ENCODE assay signal across 8 cellular contexts in the genomic region with DNA sequence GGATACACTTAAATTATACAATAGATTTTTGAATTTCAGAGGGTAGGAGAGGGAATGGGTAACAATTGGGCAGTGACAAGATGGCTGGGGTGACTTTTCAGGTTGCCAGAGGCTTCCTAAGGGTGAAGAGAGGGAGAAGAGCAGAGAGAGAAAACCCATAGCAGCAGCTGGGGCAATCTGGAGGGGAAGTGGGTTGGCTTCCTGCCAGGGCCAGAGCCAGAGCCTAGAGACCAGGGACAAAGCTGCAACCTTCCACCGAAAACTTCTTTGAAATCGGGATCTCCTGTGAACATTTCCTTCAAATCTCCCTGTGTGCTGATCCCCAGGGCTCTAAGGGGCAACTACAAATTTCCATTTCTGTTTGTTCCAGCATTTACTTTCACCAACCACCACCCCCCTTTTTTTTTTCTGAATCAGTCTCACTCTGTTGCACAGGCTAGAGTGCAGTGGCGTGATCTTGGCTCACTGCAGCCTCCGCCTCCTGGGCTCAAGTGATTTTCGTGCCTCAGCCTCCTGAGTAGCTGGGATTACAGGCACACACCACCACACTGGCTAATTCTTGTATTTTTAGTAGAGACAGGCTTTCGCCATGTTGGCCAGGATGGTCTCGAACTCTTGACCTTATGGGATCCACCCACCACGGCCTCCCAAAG. TPM values are rescaled to one million over a fixed set of nuclear protein-coding genes. Genes with fewer than 3 reads are reported as not detected.
A peak's percentile ranks its signal among the peaks of the same experiment; 100 is the strongest.
DNase-seq lines count a peak whose midpoint lies in the region; ATAC-seq, FAIRE-seq and TF ChIP-seq lines count a peak whose summit lies in the region.

No MANE protein-coding gene starts in this region.

- no peaks in the 10 kb centered on the region for H3K36me3 ChIP-seq in left lung

- no peaks in the 10 kb centered on the region for H3K9me3 ChIP-seq in CD4-positive, alpha-beta T cell (ENCODE audit: control insufficient read depth, low read length)
- no peaks in the 10 kb centered on the region for H3K9me3 ChIP-seq in left lung

- H3K4me1 Mint-ChIP-seq in CD4-positive, alpha-beta T cell (ENCODE audit: low read depth) = peaks cover 65% of the 10 kb centered on the region

- H3K27me3 Mint-ChIP-seq in CD4-positive, alpha-beta T cell = no peaks in the 10 kb centered on the region

- no peak for FAIRE-seq in D721Med (lab: Jason Lieb, UNC)
- no peak for FAIRE-seq in frontal cortex (lab: Jason Lieb, UNC)

- H3K27me3 ChIP-seq in CD4-positive, alpha-beta T cell (ENCODE audit: control insufficient read depth, insufficient read depth, low read length) = no peaks in the 10 kb centered on the region
- peaks cover 0 to 13% of the 10 kb centered on the region in 2 donors for H3K27me3 ChIP-seq in left lung

- no peaks in the 10 kb centered on the region for H3K9me3 Mint-ChIP-seq in CD4-positive, alpha-beta T cell

- H3K4me1 ChIP-seq in left lung = peaks cover 20 to 79% of the 10 kb centered on the region in 2 donors

- CTCF ChIA-PET in CD4-positive, alpha-beta T cell (lab: Charles Lee) = no interaction called here

- H3K4me3 Mint-ChIP-seq in CD4-positive, alpha-beta T cell = peak overlapping the region; percentile 80

- H3K27ac ChIP-seq in CD4-positive, alpha-beta T cell (ENCODE audit: low read depth, low read length) = no peak overlapping the region
- peak overlapping the region; percentile 24 to 92 for H3K27ac ChIP-seq in left lung

- H3K4me3 ChIP-seq in left lung = no peak overlapping the region

- no peak for ATAC-seq in CD4-positive, alpha-beta T cell (ENCODE audit: poor library complexity)
- ATAC-seq in left lung (no peak), HG03565 (IDR thresholded peaks at IDR 0.05; ENCODE audit: unreplicated experiment) (no peak)

- peak in 9 of 10 experiments; percentile 38 to 69 (median 50) for DNase-seq in CD4-positive, alpha-beta T cell
- DNase-seq in NCI-H1105 treated with DMSO at 0.1 percent for 48 hours (lab: John Stamatoyannopoulos, UW) (peak; percentile 19), activated T-cell treated with anti-CD3 and anti-CD28 coated beads for 1 hour (ENCODE audit: low read depth) (peak; percentile 50), left lung (peak in 1 of 2 donors; percentile 85), D721Med (ENCODE audit: insufficient read length, low spot score) (no peak), frontal cortex (ENCODE audit: low spot score in 2 of 2) (no peak), kidney tubule cell (ENCODE audit: low spot score) (no peak)

- POLR2A ChIA-PET in CD4-positive, alpha-beta T cell (lab: Charles Lee) = interaction anchor here (10.6 to 13.4 kb wide), 2 partner anchors 8 to 20 kb away, joined by 161 to 301 read pairs; partner anchors contain the start of genes AGBL5 and KHK

- TF ChIP-seq CTCF in CD4-positive, alpha-beta T cell (IDR thresholded peaks at IDR 0.05) = no peak
- no peak for TF ChIP-seq CTCF in left lung (IDR thresholded peaks at IDR 0.05)
- no peak for TF ChIP-seq CTCF in D721Med (IDR thresholded peaks at IDR 0.05; ENCODE audit: insufficient read depth, missing control alignments)

- intact Hi-C loops in CD4-positive, alpha-beta T cell (cut with DNase I, micrococcal nuclease) = no loop called here
- intact Hi-C loops in left lung (cut with DNase I) = no loop called here

- peaks cover 9% of the 10 kb centered on the region for H3K36me3 Mint-ChIP-seq in CD4-positive, alpha-beta T cell (ENCODE audit: low read depth)

- peak overlapping the region; percentile 73 for H3K27ac Mint-ChIP-seq in CD4-positive, alpha-beta T cell

RNA-seq across cellular contexts. Expression of gene EMILIN1, which starts 3.1 kb away (rescaled TPM):
- total RNA-seq in CD4-positive, alpha-beta T cell = under 1 TPM; 0.14 to 0.25 TPM
- 100 to 1,000 TPM; 151 to 161 TPM for total RNA-seq in left lung
- total RNA-seq in frontal cortex = 4.1 TPM

RNA-seq across cellular contexts. Expression of gene OST4, which starts 3.9 kb away (rescaled TPM):
- 100 to 1,000 TPM; 232 to 254 TPM for total RNA-seq in CD4-positive, alpha-beta T cell
- 100 to 1,000 TPM; 294 to 407 TPM for total RNA-seq in left lung
- total RNA-seq in frontal cortex = 163 TPM

RNA-seq across cellular contexts. Expression of gene KHK, which starts 11.2 kb away (rescaled TPM):
- 1 to 10 TPM; 4.7 TPM for total RNA-seq in CD4-positive, alpha-beta T cell
- total RNA-seq in left lung (10 to 100 TPM in 1 of 2 donors, 1 to 10 TPM in 1; 4.6 to 11.5 TPM), frontal cortex (4.9 TPM)

RNA-seq across cellular contexts. Expression of gene AGBL5, which starts 23.9 kb away (rescaled TPM):
- total RNA-seq in CD4-positive, alpha-beta T cell = 10 to 100 TPM; 10.8 to 11.6 TPM
- total RNA-seq in left lung = 10 to 100 TPM; 12.0 to 20.6 TPM
- total RNA-seq in frontal cortex = 13.5 TPM

RNA-seq across cellular contexts. Expression of gene TMEM214, which starts 42.6 kb away (rescaled TPM):
- 10 to 100 TPM; 22.0 to 24.6 TPM for total RNA-seq in CD4-positive, alpha-beta T cell
- total RNA-seq in left lung (100 to 1,000 TPM in 1 of 2 donors, 10 to 100 TPM in 1; 84.6 to 105 TPM), frontal cortex (7.7 TPM)

Comparison
In these comparisons a context has a peak if more than half of its experiments do, and no peak if none do; other contexts are left out.
1. DNase-seq: peak in CD4-positive, alpha-beta T cell (9 of 10), NCI-H1105 treated with DMSO at 0.1 percent for 48 hours (single experiment) and activated T-cell treated with anti-CD3 and anti-CD28 coated beads for 1 hour (single experiment); none in D721Med (single experiment), frontal cortex (0 of 2) and kidney tubule cell (single experiment).
2. RNA of gene EMILIN1, which starts 3.1 kb away (total RNA-seq): 151 to 161 TPM in left lung; 4.1 TPM in frontal cortex (single experiment) and 0.14 to 0.25 TPM in CD4-positive, alpha-beta T cell; every median in the first group is over 10 times any median in the second.